1 cellular context compared by ENCODE assay signal in the genomic region with DNA sequence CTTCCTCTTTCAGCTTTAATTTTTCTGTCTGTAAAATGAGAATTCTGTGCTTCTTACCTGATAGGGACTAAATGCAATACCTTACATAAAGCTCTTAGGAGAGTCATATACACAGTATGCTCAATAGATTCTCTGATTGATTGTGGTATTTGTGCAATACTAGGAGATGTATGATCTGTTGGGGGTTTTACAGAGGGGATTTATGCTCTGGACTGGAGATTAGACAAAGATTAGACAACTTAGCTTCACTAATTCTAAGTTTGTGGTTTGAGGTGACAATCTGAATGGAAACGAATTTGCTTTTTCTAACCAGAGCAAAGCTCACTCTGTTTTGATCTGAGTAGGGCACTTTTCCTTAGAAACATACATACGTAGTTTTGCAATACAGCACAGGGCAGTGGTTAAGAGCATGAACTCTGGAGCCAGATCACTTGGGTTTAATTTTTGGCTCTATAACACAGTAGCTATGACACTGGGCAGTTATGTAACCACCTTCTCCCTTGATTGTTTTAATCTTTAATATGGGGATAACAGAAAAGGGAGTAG.
TF ChIP-seq lines count a peak whose summit lies in the region.

No MANE protein-coding gene starts in this region.

TF ChIP-seq in HepG2, 621 proteins besides CTCF, POLR2A, EP300 and RAD21:
- TF ChIP-seq, protein P1, sequence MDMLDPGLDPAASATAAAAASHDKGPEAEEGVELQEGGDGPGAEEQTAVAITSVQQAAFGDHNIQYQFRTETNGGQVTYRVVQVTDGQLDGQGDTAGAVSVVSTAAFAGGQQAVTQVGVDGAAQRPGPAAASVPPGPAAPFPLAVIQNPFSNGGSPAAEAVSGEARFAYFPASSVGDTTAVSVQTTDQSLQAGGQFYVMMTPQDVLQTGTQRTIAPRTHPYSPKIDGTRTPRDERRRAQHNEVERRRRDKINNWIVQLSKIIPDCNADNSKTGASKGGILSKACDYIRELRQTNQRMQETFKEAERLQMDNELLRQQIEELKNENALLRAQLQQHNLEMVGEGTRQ (IDR thresholded peaks at IDR 0.05; ENCODE audit: low read depth, low read length), result no peak
- TF ChIP-seq, protein P1 (CRISPR knock-in tag; IDR thresholded peaks at IDR 0.05; ENCODE audit: borderline replicate concordance), result no peak
- no peak for TF ChIP-seq ZNF30 (CRISPR knock-in tag; IDR thresholded peaks at IDR 0.05)
- TF ChIP-seq ZNF556 (CRISPR knock-in tag; IDR thresholded peaks at IDR 0.05; ENCODE audit: borderline replicate concordance), result no peak
- TF ChIP-seq YEATS4 (CRISPR knock-in tag; IDR thresholded peaks at IDR 0.05; ENCODE audit: borderline replicate concordance), result no peak
- TF ChIP-seq, protein P2, sequence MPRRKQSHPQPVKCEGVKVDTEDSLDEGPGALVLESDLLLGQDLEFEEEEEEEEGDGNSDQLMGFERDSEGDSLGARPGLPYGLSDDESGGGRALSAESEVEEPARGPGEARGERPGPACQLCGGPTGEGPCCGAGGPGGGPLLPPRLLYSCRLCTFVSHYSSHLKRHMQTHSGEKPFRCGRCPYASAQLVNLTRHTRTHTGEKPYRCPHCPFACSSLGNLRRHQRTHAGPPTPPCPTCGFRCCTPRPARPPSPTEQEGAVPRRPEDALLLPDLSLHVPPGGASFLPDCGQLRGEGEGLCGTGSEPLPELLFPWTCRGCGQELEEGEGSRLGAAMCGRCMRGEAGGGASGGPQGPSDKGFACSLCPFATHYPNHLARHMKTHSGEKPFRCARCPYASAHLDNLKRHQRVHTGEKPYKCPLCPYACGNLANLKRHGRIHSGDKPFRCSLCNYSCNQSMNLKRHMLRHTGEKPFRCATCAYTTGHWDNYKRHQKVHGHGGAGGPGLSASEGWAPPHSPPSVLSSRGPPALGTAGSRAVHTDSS (CRISPR knock-in tag; conservative IDR thresholded peaks at IDR 0.05), result no peak
- no peak for TF ChIP-seq HNF4G (IDR thresholded peaks at IDR 0.05; ENCODE audit: borderline replicate concordance, low read depth, low read length)
- no peak for TF ChIP-seq HNF4G (CRISPR knock-in tag; IDR thresholded peaks at IDR 0.05; ENCODE audit: borderline replicate concordance, low read depth)
- TF ChIP-seq, protein P3, sequence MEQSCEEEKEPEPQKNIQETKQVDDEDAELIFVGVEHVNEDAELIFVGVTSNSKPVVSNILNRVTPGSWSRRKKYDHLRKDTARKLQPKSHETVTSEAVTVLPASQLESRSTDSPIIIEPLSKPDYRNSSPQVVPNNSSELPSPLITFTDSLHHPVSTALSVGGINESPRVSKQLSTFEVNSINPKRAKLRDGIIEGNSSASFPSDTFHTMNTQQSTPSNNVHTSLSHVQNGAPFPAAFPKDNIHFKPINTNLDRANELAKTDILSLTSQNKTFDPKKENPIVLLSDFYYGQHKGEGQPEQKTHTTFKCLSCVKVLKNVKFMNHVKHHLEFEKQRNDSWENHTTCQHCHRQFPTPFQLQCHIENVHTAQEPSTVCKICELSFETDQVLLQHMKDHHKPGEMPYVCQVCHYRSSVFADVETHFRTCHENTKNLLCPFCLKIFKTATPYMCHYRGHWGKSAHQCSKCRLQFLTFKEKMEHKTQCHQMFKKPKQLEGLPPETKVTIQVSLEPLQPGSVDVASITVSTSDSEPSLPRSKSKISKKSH (CRISPR knock-in tag; IDR thresholded peaks at IDR 0.05; ENCODE audit: borderline replicate concordance), result no peak
- no peak for TF ChIP-seq ZNF451 (CRISPR knock-in tag; IDR thresholded peaks at IDR 0.05)
- TF ChIP-seq SNRNP70 (IDR thresholded peaks at IDR 0.05; ENCODE audit: low read depth, low read length), result no peak
- TF ChIP-seq, protein P4, sequence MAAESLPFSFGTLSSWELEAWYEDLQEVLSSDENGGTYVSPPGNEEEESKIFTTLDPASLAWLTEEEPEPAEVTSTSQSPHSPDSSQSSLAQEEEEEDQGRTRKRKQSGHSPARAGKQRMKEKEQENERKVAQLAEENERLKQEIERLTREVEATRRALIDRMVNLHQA (CRISPR knock-in tag; IDR thresholded peaks at IDR 0.05), result no peak
- TF ChIP-seq NAIF1 (CRISPR knock-in tag; IDR thresholded peaks at IDR 0.05; ENCODE audit: borderline replicate concordance), result no peak
- TF ChIP-seq ZNF790 (CRISPR knock-in tag; IDR thresholded peaks at IDR 0.05; ENCODE audit: borderline replicate concordance), result no peak
- TF ChIP-seq, protein P5, sequence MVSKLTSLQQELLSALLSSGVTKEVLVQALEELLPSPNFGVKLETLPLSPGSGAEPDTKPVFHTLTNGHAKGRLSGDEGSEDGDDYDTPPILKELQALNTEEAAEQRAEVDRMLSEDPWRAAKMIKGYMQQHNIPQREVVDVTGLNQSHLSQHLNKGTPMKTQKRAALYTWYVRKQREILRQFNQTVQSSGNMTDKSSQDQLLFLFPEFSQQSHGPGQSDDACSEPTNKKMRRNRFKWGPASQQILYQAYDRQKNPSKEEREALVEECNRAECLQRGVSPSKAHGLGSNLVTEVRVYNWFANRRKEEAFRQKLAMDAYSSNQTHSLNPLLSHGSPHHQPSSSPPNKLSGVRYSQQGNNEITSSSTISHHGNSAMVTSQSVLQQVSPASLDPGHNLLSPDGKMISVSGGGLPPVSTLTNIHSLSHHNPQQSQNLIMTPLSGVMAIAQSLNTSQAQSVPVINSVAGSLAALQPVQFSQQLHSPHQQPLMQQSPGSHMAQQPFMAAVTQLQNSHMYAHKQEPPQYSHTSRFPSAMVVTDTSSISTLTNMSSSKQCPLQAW (CRISPR knock-in tag; IDR thresholded peaks at IDR 0.05), result no peak
- TF ChIP-seq HNRNPL (IDR thresholded peaks at IDR 0.05; ENCODE audit: low read depth, low read length), result no peak
- TF ChIP-seq KMT2A (CRISPR knock-in tag; IDR thresholded peaks at IDR 0.05), result no peak
- TF ChIP-seq ZFYVE20 (CRISPR knock-in tag; IDR thresholded peaks at IDR 0.05; ENCODE audit: borderline replicate concordance, low read depth), result no peak
- TF ChIP-seq ZNF121 (CRISPR knock-in tag; IDR thresholded peaks at IDR 0.05), result no peak
- no peak for TF ChIP-seq ZNF746 (CRISPR knock-in tag; IDR thresholded peaks at IDR 0.05)
TF ChIP-seq in HepG2: peak in this region for 0.
